ENCODE assay signal across 29 cellular contexts in the genomic region with DNA sequence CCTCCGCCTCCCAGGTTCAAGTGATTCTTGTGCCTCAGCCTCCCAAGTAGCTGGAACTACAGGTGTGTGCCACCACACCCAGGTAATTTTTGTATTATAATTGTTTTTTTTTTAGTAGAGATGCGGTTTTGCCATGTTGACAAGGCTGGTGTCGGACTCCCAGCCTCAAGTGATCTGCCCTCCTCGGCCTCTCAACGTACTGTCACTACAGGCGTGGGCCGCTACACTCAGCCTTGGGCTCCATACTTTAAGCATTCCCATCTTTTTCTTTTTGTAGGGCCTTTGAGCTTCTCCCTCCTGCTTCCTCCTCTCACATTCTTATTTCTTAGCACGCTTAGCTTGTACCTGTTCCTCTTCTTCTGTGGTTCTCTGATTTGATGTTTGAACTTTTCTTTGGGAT.
"Had no signal": no experiment of that assay in that cellular context is flagged by ENCODE, and none has a peak within 500 bp of the region (broad histone marks: within the 10 kb centered on the region; RNA-seq: fewer than 3 reads in every experiment).

No MANE protein-coding gene starts in this region.

- H3K27me3 ChIP-seq: adrenal gland, body of pancreas, breast epithelium had no signal

- H3K9me3 ChIP-seq: adrenal gland, body of pancreas, breast epithelium had no signal

- H3K4me2 ChIP-seq: PC-9 had no signal

- H3K27ac ChIP-seq: adrenal gland, body of pancreas, breast epithelium, PC-9, RWPE1 had no signal

- H3K27me3 Mint-ChIP-seq: activated CD4-positive, alpha-beta T cell treated with anti-CD3 and anti-CD28 coated beads, Interleukin-2, amount 10 ng/mL, durations not matched to agents 24 days and 14 days had no signal

- H3K4me3 Mint-ChIP-seq: activated CD4-positive, alpha-beta T cell treated with anti-CD3 and anti-CD28 coated beads, Interleukin-2, amount 10 ng/mL, durations not matched to agents 24 days and 14 days; activated naive CD4-positive, alpha-beta T cell treated with anti-CD3 and anti-CD28 coated beads for 36 hours; activated T-cell treated with anti-CD3 and anti-CD28 coated beads, Interleukin-2, amount 50 U/mL, for 4 hours; activated T-helper 1 cell treated with anti-CD3 and anti-CD28 coated beads, Interleukin-12 subunit alpha, Interleukin-12 subunit beta, Interleukin-2, Interleukin-4 antibody, amounts not matched to agents 30 ng/mL and 10 ng/mL and 1 ng/mL, durations not matched to agents 14 hours and 24 hours and 36 hours; T-helper 2 cell treated with Interferon-gamma antibody and Interleukin-4, amounts not matched to agents 5 μg/mL and 100 μg/mL, for 36 hours had no signal

- H2AFZ ChIP-seq: PC-9 had no signal

- ATAC-seq: activated naive CD4-positive, alpha-beta T cell treated with anti-CD3 and anti-CD28 coated beads, Interleukin-2, amount 50 U/mL, for 72 hours; activated T-cell treated with anti-CD3 and anti-CD28 coated beads, Interleukin-2, amount 50 U/mL, for 4 hours; body of pancreas had no signal

- H3K36me3 Mint-ChIP-seq: activated naive CD4-positive, alpha-beta T cell treated with anti-CD3 and anti-CD28 coated beads, Interleukin-2, amount 50 U/mL, for 72 hours had no signal

- H3K9me3 Mint-ChIP-seq: activated CD4-positive, alpha-beta T cell treated with anti-CD3 and anti-CD28 coated beads, Interleukin-2, amount 10 ng/mL, durations not matched to agents 24 days and 14 days; activated naive CD4-positive, alpha-beta T cell treated with anti-CD3 and anti-CD28 coated beads for 36 hours; activated naive CD4-positive, alpha-beta T cell treated with anti-CD3 and anti-CD28 coated beads, Interleukin-2, amount 50 U/mL, for 72 hours; activated T-cell treated with anti-CD3 and anti-CD28 coated beads, Interleukin-2, amount 50 U/mL, for 4 hours; activated T-helper 1 cell treated with anti-CD3 and anti-CD28 coated beads, Interleukin-12 subunit alpha, Interleukin-12 subunit beta, Interleukin-2, Interleukin-4 antibody, amounts not matched to agents 30 ng/mL and 10 ng/mL and 1 ng/mL, durations not matched to agents 14 hours and 24 hours and 36 hours; T-helper 2 cell treated with Interferon-gamma antibody and Interleukin-4, amounts not matched to agents 5 μg/mL and 100 μg/mL, for 36 hours had no signal

- H3K4me3 ChIP-seq: adrenal gland, body of pancreas, breast epithelium, PC-9 had no signal

- DNase-seq: activated CD4-positive, alpha-beta T cell treated with anti-CD3 and anti-CD28 coated beads, Interleukin-2, amount 10 ng/mL, durations not matched to agents 24 days and 14 days; activated CD4-positive, alpha-beta T cell treated with anti-CD3 and anti-CD28 coated beads, Interleukin-2, amount 50 U/mL, for 4 hours; activated CD8-positive, alpha-beta memory T cell treated with anti-CD3 and anti-CD28 coated beads, Interleukin-2, amount 50 U/mL, for 4 hours; activated gamma-delta T cell treated with Interleukin-2 at 50 U/mL for 16 hours; activated naive CD4-positive, alpha-beta T cell treated with anti-CD3 and anti-CD28 coated beads for 36 hours; activated T-cell treated with anti-CD3 and anti-CD28 coated beads for 4 hours; activated T-cell treated with anti-CD3 and anti-CD28 coated beads, Interleukin-2, amount 50 U/mL, for 4 hours; body of pancreas; Kasumi-1; KG1; MM.1S; MV-4-11; NCI-H1092; NCI-H1436 treated with DMSO at 0.1 percent for 48 hours; NCI-H1694 treated with DMSO at 0.1 percent for 48 hours; NCI-H2029; NCI-H510A; NCI-H526; NCI-H748 treated with DMSO at 0.1 percent for 48 hours; NK-92 treated with Interleukin-12 subunit alpha and Interleukin-12 subunit beta, amount 100 ng/mL, for 24 hours; PC-9; Right ventricle myocardium superior; SW 1271 had no signal

- H3K27ac Mint-ChIP-seq: activated CD4-positive, alpha-beta T cell treated with anti-CD3 and anti-CD28 coated beads, Interleukin-2, amount 10 ng/mL, durations not matched to agents 24 days and 14 days; activated naive CD4-positive, alpha-beta T cell treated with anti-CD3 and anti-CD28 coated beads for 36 hours; activated naive CD4-positive, alpha-beta T cell treated with anti-CD3 and anti-CD28 coated beads, Interleukin-2, amount 50 U/mL, for 72 hours; activated T-helper 1 cell treated with anti-CD3 and anti-CD28 coated beads, Interleukin-12 subunit alpha, Interleukin-12 subunit beta, Interleukin-2, Interleukin-4 antibody, amounts not matched to agents 30 ng/mL and 10 ng/mL and 1 ng/mL, durations not matched to agents 14 hours and 24 hours and 36 hours; T-helper 2 cell treated with Interferon-gamma antibody and Interleukin-4, amounts not matched to agents 5 μg/mL and 100 μg/mL, for 36 hours had no signal

- H3K36me3 ChIP-seq: adrenal gland, breast epithelium had no signal

- H3K4me1 ChIP-seq: adrenal gland, body of pancreas, breast epithelium had no signal

- H3K4me1 Mint-ChIP-seq: activated CD4-positive, alpha-beta T cell treated with anti-CD3 and anti-CD28 coated beads, Interleukin-2, amount 10 ng/mL, durations not matched to agents 24 days and 14 days had no signal
